In the genomic region with DNA sequence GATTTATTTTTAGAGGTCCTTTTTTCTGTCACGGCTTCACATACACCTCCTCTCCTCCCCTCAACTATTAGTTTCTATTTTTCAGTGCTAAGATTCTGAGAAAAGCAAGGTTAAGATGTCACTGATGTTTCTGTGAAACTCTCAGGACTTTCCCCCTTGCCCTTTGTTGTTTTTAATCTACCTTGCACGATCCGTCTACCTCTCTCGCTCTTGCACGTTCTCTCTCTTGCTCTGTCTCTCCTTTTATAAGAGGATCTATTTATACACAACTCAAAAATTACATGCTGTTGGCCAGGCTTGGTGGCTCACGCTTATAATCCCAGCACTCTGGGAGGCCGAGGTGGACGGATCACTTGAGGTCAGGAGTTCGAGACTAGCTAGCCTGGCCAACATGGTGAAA, we compare ENCODE assay signal across 18 cellular contexts. TPM values are rescaled to one million over a fixed set of nuclear protein-coding genes. Genes with fewer than 3 reads are reported as not detected.
A peak's percentile ranks its signal among the peaks of the same experiment; 100 is the strongest.
DNase-seq lines count a peak whose midpoint lies in the region; ATAC-seq and TF ChIP-seq lines count a peak whose summit lies in the region.
"Had no signal": no experiment of that assay in that cellular context is flagged by ENCODE, and none has a peak within 500 bp of the region (broad histone marks: within the 10 kb centered on the region; RNA-seq: fewer than 3 reads in every experiment).

No MANE protein-coding gene starts in this region.

- peaks cover 62% of the 10 kb centered on the region for H3K4me1 ChIP-seq in CD4-positive, alpha-beta memory T cell (ENCODE audit: insufficient read depth, low read length)
- H3K4me1 ChIP-seq in endodermal cell (ENCODE audit: control insufficient read depth, insufficient read depth, low read length) (no peaks in the 10 kb centered on the region), right lobe of liver (no peaks in the 10 kb centered on the region)
- H3K4me1 ChIP-seq: Caco-2 had no signal

- no peaks in the 10 kb centered on the region for H3K27me3 Mint-ChIP-seq in CD4-positive, alpha-beta memory T cell
- H3K27me3 Mint-ChIP-seq in activated T-helper 1 cell treated with anti-CD3 and anti-CD28 coated beads, Interleukin-12 subunit alpha, Interleukin-12 subunit beta, Interleukin-2, Interleukin-4 antibody, amounts not matched to agents 30 ng/mL and 10 ng/mL and 1 ng/mL, durations not matched to agents 14 hours and 24 hours and 36 hours (ENCODE audit: insufficient read depth) = no peaks in the 10 kb centered on the region
- H3K27me3 Mint-ChIP-seq in endodermal cell (ENCODE audit: insufficient read depth) = no peaks in the 10 kb centered on the region

- WGBS in endodermal cell (ENCODE audit: insufficient coverage in 1 of 2, insufficient read length in 1 of 2), 2 experiments = 97% methylated on average over 8 to 9 of the region's 9 CpGs
- 91% methylated on average over 9 of the region's 9 CpGs for WGBS in right lobe of liver (ENCODE audit: insufficient coverage, low coverage, low lambda C conversion rate, missing lambda C conversion rate)

- no peaks in the 10 kb centered on the region for H3K9me3 Mint-ChIP-seq in CD4-positive, alpha-beta memory T cell
- H3K9me3 Mint-ChIP-seq in activated T-helper 1 cell treated with anti-CD3 and anti-CD28 coated beads, Interleukin-12 subunit alpha, Interleukin-12 subunit beta, Interleukin-2, Interleukin-4 antibody, amounts not matched to agents 30 ng/mL and 10 ng/mL and 1 ng/mL, durations not matched to agents 14 hours and 24 hours and 36 hours = no peaks in the 10 kb centered on the region
- H3K9me3 Mint-ChIP-seq in endodermal cell = no peaks in the 10 kb centered on the region

- peaks cover 31% of the 10 kb centered on the region for H3K36me3 ChIP-seq in CD4-positive, alpha-beta memory T cell (ENCODE audit: insufficient read depth, low read length)
- peaks cover 79% of the 10 kb centered on the region for H3K36me3 ChIP-seq in endodermal cell (ENCODE audit: control insufficient read depth, insufficient read depth, low read length)
- H3K36me3 ChIP-seq in right lobe of liver = peaks cover 4 to 50% (median 18%) of the 10 kb centered on the region in 4 donors

- no peak for TF ChIP-seq POLR2A in right lobe of liver (IDR thresholded peaks at IDR 0.05)

- CTCF ChIA-PET in CD4-positive, alpha-beta memory T cell (lab: Charles Lee; ENCODE audit: partially characterized antibody) = interaction anchor here (1.4 kb wide), 1 partner anchor 8 kb away, joined by 8 read pairs; no protein-coding TSS in a partner anchor

- peaks cover 44 to 71% (median 54%) of the 10 kb centered on the region in 4 donors for H3K4me1 Mint-ChIP-seq in CD4-positive, alpha-beta memory T cell
- H3K4me1 Mint-ChIP-seq in activated T-helper 1 cell treated with anti-CD3 and anti-CD28 coated beads, Interleukin-12 subunit alpha, Interleukin-12 subunit beta, Interleukin-2, Interleukin-4 antibody, amounts not matched to agents 30 ng/mL and 10 ng/mL and 1 ng/mL, durations not matched to agents 14 hours and 24 hours and 36 hours (ENCODE audit: low read depth) = peaks cover 82% of the 10 kb centered on the region
- peaks cover 5% of the 10 kb centered on the region for H3K4me1 Mint-ChIP-seq in endodermal cell

- intact Hi-C loops in CD4-positive, alpha-beta memory T cell (cut with micrococcal nuclease) = loop anchor here (5.0 kb wide), 2 partner anchors 41 to 149 kb away; a partner anchor contains a TSS
- intact Hi-C loops in activated T-helper 1 cell treated with anti-CD3 and anti-CD28 coated beads, Interleukin-12 subunit alpha, Interleukin-12 subunit beta, Interleukin-2, Interleukin-4 antibody, amounts not matched to agents 30 ng/mL and 10 ng/mL and 1 ng/mL, durations not matched to agents 14 hours and 24 hours and 36 hours (cut with micrococcal nuclease) = loop anchor here (1.0 to 5.0 kb wide), 3 partner anchors 156 to 393 kb away; a partner anchor contains a TSS
- intact Hi-C loops in right lobe of liver (cut with DNase I) = no loop called here

- H3K36me3 Mint-ChIP-seq in CD4-positive, alpha-beta memory T cell = peaks cover 39 to 43% of the 10 kb centered on the region in 2 donors
- H3K36me3 Mint-ChIP-seq in activated T-helper 1 cell treated with anti-CD3 and anti-CD28 coated beads, Interleukin-12 subunit alpha, Interleukin-12 subunit beta, Interleukin-2, Interleukin-4 antibody, amounts not matched to agents 30 ng/mL and 10 ng/mL and 1 ng/mL, durations not matched to agents 14 hours and 24 hours and 36 hours (ENCODE audit: low read depth) = peaks cover 49% of the 10 kb centered on the region
- peaks cover 57% of the 10 kb centered on the region for H3K36me3 Mint-ChIP-seq in endodermal cell (ENCODE audit: low read depth)

- peak overlapping the region; percentile 84 to 99 (median 98) for H3K27ac Mint-ChIP-seq in CD4-positive, alpha-beta memory T cell
- peak overlapping the region; percentile 99 for H3K27ac Mint-ChIP-seq in activated T-helper 1 cell treated with anti-CD3 and anti-CD28 coated beads, Interleukin-12 subunit alpha, Interleukin-12 subunit beta, Interleukin-2, Interleukin-4 antibody, amounts not matched to agents 30 ng/mL and 10 ng/mL and 1 ng/mL, durations not matched to agents 14 hours and 24 hours and 36 hours
- H3K27ac Mint-ChIP-seq in endodermal cell = peak overlapping the region; percentile 37

- POLR2A ChIA-PET in CD4-positive, alpha-beta memory T cell (lab: Charles Lee; ENCODE audit: partially characterized antibody) = no interaction called here

- TF ChIP-seq CTCF in GM10266 (IDR thresholded peaks at IDR 0.05; ENCODE audit: control insufficient read depth, insufficient read depth, low read depth, missing control alignments) = no peak
- no peak for TF ChIP-seq CTCF in endodermal cell (conservative IDR thresholded peaks at IDR 0.05)
- no peak for TF ChIP-seq CTCF in right lobe of liver (IDR thresholded peaks at IDR 0.05)

- no peak for ATAC-seq in right lobe of liver
- ATAC-seq: HepG2, left lobe of liver had no signal

- no peaks in the 10 kb centered on the region for H3K27me3 ChIP-seq in CD4-positive, alpha-beta memory T cell (ENCODE audit: insufficient read depth, low read length)
- no peaks in the 10 kb centered on the region for H3K27me3 ChIP-seq in endodermal cell (ENCODE audit: control insufficient read depth, insufficient read depth, low read length, poor library complexity, severe bottlenecking)
- H3K27me3 ChIP-seq in right lobe of liver = no peaks in the 10 kb centered on the region
- H3K27me3 ChIP-seq: heart left ventricle, thyroid gland had no signal

- no peak overlapping the region for H3K9ac ChIP-seq in endodermal cell (ENCODE audit: extremely low read depth, low read length, poor library complexity, severe bottlenecking)

- H3K9me3 ChIP-seq in CD4-positive, alpha-beta memory T cell (ENCODE audit: control insufficient read depth in 1 of 2, low read length in 2 of 2) = no peaks in the 10 kb centered on the region
- H3K9me3 ChIP-seq in endodermal cell (ENCODE audit: control insufficient read depth, low read length) (no peaks in the 10 kb centered on the region), right lobe of liver (no peaks in the 10 kb centered on the region)
- H3K9me3 ChIP-seq: Caco-2, heart left ventricle, thyroid gland had no signal

- peak overlapping the region; percentile 54 to 85 (median 76) for H3K4me3 Mint-ChIP-seq in CD4-positive, alpha-beta memory T cell
- peak overlapping the region; percentile 75 for H3K4me3 Mint-ChIP-seq in activated T-helper 1 cell treated with anti-CD3 and anti-CD28 coated beads, Interleukin-12 subunit alpha, Interleukin-12 subunit beta, Interleukin-2, Interleukin-4 antibody, amounts not matched to agents 30 ng/mL and 10 ng/mL and 1 ng/mL, durations not matched to agents 14 hours and 24 hours and 36 hours
- no peak overlapping the region for H3K4me3 Mint-ChIP-seq in endodermal cell

- H3K4me3 ChIP-seq in CD4-positive, alpha-beta memory T cell (ENCODE audit: low read length in 2 of 2) = no peak overlapping the region
- no peak overlapping the region for H3K4me3 ChIP-seq in endodermal cell (ENCODE audit: low read length)
- H3K4me3 ChIP-seq in right lobe of liver = no peak overlapping the region
- H3K4me3 ChIP-seq: heart left ventricle, thyroid gland had no signal

- H3K27ac ChIP-seq in CD4-positive, alpha-beta memory T cell (ENCODE audit: low read depth, low read length) = peak overlapping the region; percentile 65
- no peak overlapping the region for H3K27ac ChIP-seq in endodermal cell (ENCODE audit: low read depth, low read length)
- H3K27ac ChIP-seq in right lobe of liver = no peak overlapping the region
- H3K27ac ChIP-seq: RWPE1, thyroid gland had no signal

- DNase-seq in CD4-positive, alpha-beta memory T cell = peak in 2 of 5 donors; percentile 19 to 29
- DNase-seq in GM10266 (ENCODE audit: extremely low spot score) (peak; percentile 67), endodermal cell (no peak), right lobe of liver (no peak), SHP77 treated with DMSO at 0.1 percent for 48 hours (lab: John Stamatoyannopoulos, UW) (no peak), NCI-H526 treated with DMSO at 0.1 percent for 48 hours (lab: John Stamatoyannopoulos, UW) (no peak)
- peak; percentile 47 for DNase-seq in activated T-helper 1 cell treated with anti-CD3 and anti-CD28 coated beads, Interleukin-12 subunit alpha, Interleukin-12 subunit beta, Interleukin-2, Interleukin-4 antibody, amounts not matched to agents 30 ng/mL and 10 ng/mL and 1 ng/mL, durations not matched to agents 14 hours and 24 hours and 36 hours (ENCODE audit: low spot score)
- DNase-seq: activated effector memory CD4-positive, alpha-beta T cell treated with Interleukin-2 at 50 U/mL for 16 hours; Caco-2; GOT3; heart left ventricle; NCI-H1105 treated with DMSO at 0.1 percent for 48 hours; NCI-H510A treated with DMSO at 0.1 percent for 48 hours; stimulated activated CD4-positive, alpha-beta T cell treated with anti-CD3 and anti-CD28 coated beads, Interleukin-12 subunit alpha, Interleukin-12 subunit beta, amount 100 ng/mL, for 4 hours; thyroid gland had no signal

RNA-seq across cellular contexts. Expression of a gene that starts 43.6 kb away (rescaled TPM):
- total RNA-seq in CD4-positive, alpha-beta memory T cell = 100 to 1,000 TPM; 103 to 119 TPM
- polyA plus RNA-seq in CD4-positive, alpha-beta memory T cell = 100 to 1,000 TPM in 1 of 2 donors, 10 to 100 TPM in 1; 95.4 to 112 TPM
- 266 and 269 TPM in 2 replicates for total RNA-seq in activated T-helper 1 cell treated with anti-CD3 and anti-CD28 coated beads, Interleukin-12 subunit alpha, Interleukin-12 subunit beta, Interleukin-2, Interleukin-4 antibody, amounts not matched to agents 30 ng/mL and 10 ng/mL and 1 ng/mL, durations not matched to agents 14 hours and 24 hours and 36 hours
- 100 to 1,000 TPM; 190 to 249 TPM for total RNA-seq in endodermal cell
- polyA plus RNA-seq in endodermal cell (2013, experiment 1 of 2) = 89.8 TPM
- 80.9 TPM for polyA plus RNA-seq in endodermal cell (2013, experiment 2 of 2)
- 10 to 100 TPM; 10.9 to 35.5 (median 29.2) TPM for total RNA-seq in right lobe of liver

RNA-seq across cellular contexts. Expression of a gene that starts 43.7 kb away (rescaled TPM):
- total RNA-seq in CD4-positive, alpha-beta memory T cell = 10 to 100 TPM; 31.2 to 31.5 TPM
- 10 to 100 TPM in 1 of 2 donors, 1 to 10 TPM in 1; 3.1 to 20.3 TPM for polyA plus RNA-seq in CD4-positive, alpha-beta memory T cell
- total RNA-seq in activated T-helper 1 cell treated with anti-CD3 and anti-CD28 coated beads, Interleukin-12 subunit alpha, Interleukin-12 subunit beta, Interleukin-2, Interleukin-4 antibody, amounts not matched to agents 30 ng/mL and 10 ng/mL and 1 ng/mL, durations not matched to agents 14 hours and 24 hours and 36 hours = 28.4 and 33.4 TPM in 2 replicates
- 10 to 100 TPM; 31.6 to 36.8 TPM for total RNA-seq in endodermal cell
- 15.1 TPM for polyA plus RNA-seq in endodermal cell (2013, experiment 1 of 2)
- polyA plus RNA-seq in endodermal cell (2013, experiment 2 of 2) = 13.0 TPM
- 1 to 10 TPM; 4.6 to 6.7 (median 6.0) TPM for total RNA-seq in right lobe of liver

Comparison
In these comparisons a context has a peak if more than half of its experiments do, and no peak if none do; other contexts are left out.
1. DNase-seq: peak in GM10266 (single experiment) and activated T-helper 1 cell treated with anti-CD3 and anti-CD28 coated beads, Interleukin-12 subunit alpha, Interleukin-12 subunit beta, Interleukin-2, Interleukin-4 antibody, amounts not matched to agents 30 ng/mL and 10 ng/mL and 1 ng/mL, durations not matched to agents 14 hours and 24 hours and 36 hours (single experiment); none in endodermal cell (single experiment), right lobe of liver (0 of 3), SHP77 treated with DMSO at 0.1 percent for 48 hours (single experiment) and NCI-H526 treated with DMSO at 0.1 percent for 48 hours (single experiment).
2. H3K27ac Mint-ChIP-seq: peak in every context shown above with its lines; median percentile 99 in activated T-helper 1 cell treated with anti-CD3 and anti-CD28 coated beads, Interleukin-12 subunit alpha, Interleukin-12 subunit beta, Interleukin-2, Interleukin-4 antibody, amounts not matched to agents 30 ng/mL and 10 ng/mL and 1 ng/mL, durations not matched to agents 14 hours and 24 hours and 36 hours; 98 in CD4-positive, alpha-beta memory T cell; 37 in endodermal cell.
3. intact Hi-C loops: an anchor here in CD4-positive, alpha-beta memory T cell (5.0 kb wide) and activated T-helper 1 cell treated with anti-CD3 and anti-CD28 coated beads, Interleukin-12 subunit alpha, Interleukin-12 subunit beta, Interleukin-2, Interleukin-4 antibody, amounts not matched to agents 30 ng/mL and 10 ng/mL and 1 ng/mL, durations not matched to agents 14 hours and 24 hours and 36 hours (1.0 to 5.0 kb wide); none called in right lobe of liver.